3 cellular contexts compared by ENCODE assay signal in genomic region chr16:29605593-29606205, GRCh38. TPM values are rescaled to one million over a fixed set of nuclear protein-coding genes. Genes with fewer than 3 reads are reported as not detected.
"Had no signal": no experiment of that assay in that cellular context is flagged by ENCODE, and none has a peak within 500 bp of the region (broad histone marks: within the 10 kb centered on the region; RNA-seq: fewer than 3 reads in every experiment).

No MANE protein-coding gene starts in this region.

RNA-seq across cellular contexts. Expression of gene SPN, which starts 57.3 kb away (rescaled TPM):
- total RNA-seq: glomerular endothelial cell, pulmonary artery endothelial cell, SJSA1 had no signal
